ENCODE assay signal across 8 cellular contexts in genomic region chr17:2123467-2124251, GRCh38.
DNase-seq lines count a peak whose midpoint lies in the region; ATAC-seq, FAIRE-seq and TF ChIP-seq lines count a peak whose summit lies in the region.

No MANE protein-coding gene starts in this region.

- H3K79me2 ChIP-seq in OCI-LY7 (ENCODE audit: insufficient read depth, low read depth, low read length): no peaks in the 10 kb centered on the region

- H3K4me1 Mint-ChIP-seq in natural killer cell treated with Interleukin-12 subunit alpha and Interleukin-12 subunit beta and Interleukin-15 and Interleukin-18, amount 100 ng/mL, for 72 hours (ENCODE audit: low read depth in 2 of 2): peaks cover 36 to 38% of the 10 kb centered on the region in 2 donors

- DNase-seq in ELR (ENCODE audit: low read depth) (peak; percentile 29), OCI-LY7 (ENCODE audit: low spot score) (peak; percentile 16)
- no peak for DNase-seq in natural killer cell treated with Interleukin-12 subunit alpha and Interleukin-12 subunit beta and Interleukin-15 and Interleukin-18, amount 100 ng/mL, for 72 hours (ENCODE audit: low spot score)

- H3K4me3 Mint-ChIP-seq in natural killer cell treated with Interleukin-12 subunit alpha and Interleukin-12 subunit beta and Interleukin-15 and Interleukin-18, amount 100 ng/mL, for 72 hours: peak overlapping the region; percentile 64

- peak overlapping the region; percentile 41 for H3K4me2 ChIP-seq in OCI-LY7 (ENCODE audit: low read length)

- H3K27me3 Mint-ChIP-seq in natural killer cell treated with Interleukin-12 subunit alpha and Interleukin-12 subunit beta and Interleukin-15 and Interleukin-18, amount 100 ng/mL, for 72 hours: no peaks in the 10 kb centered on the region

- H4K20me1 ChIP-seq in OCI-LY7 (ENCODE audit: insufficient read depth, low read length): no peaks in the 10 kb centered on the region

- no peaks in the 10 kb centered on the region for H3K9me3 Mint-ChIP-seq in natural killer cell treated with Interleukin-12 subunit alpha and Interleukin-12 subunit beta and Interleukin-15 and Interleukin-18, amount 100 ng/mL, for 72 hours

- H3K36me3 Mint-ChIP-seq in natural killer cell treated with Interleukin-12 subunit alpha and Interleukin-12 subunit beta and Interleukin-15 and Interleukin-18, amount 100 ng/mL, for 72 hours: peaks cover 6% of the 10 kb centered on the region

- no peaks in the 10 kb centered on the region for H3K9me3 ChIP-seq in OCI-LY7 (ENCODE audit: low read length)

- FAIRE-seq in endometrium (lab: Jason Lieb, UNC): peak; percentile 12

- ATAC-seq in natural killer cell treated with Interleukin-12 subunit alpha and Interleukin-12 subunit beta and Interleukin-15 and Interleukin-18, amount 100 ng/mL, for 72 hours: peak in 1 of 2 donors; percentile 51
- ATAC-seq in GM18520 (IDR thresholded peaks at IDR 0.05; ENCODE audit: unreplicated experiment): no peak
- ATAC-seq in GM19324 (IDR thresholded peaks at IDR 0.05; ENCODE audit: low FRiP score, unreplicated experiment): no peak
- no peak for ATAC-seq in activated CD4-positive, CD25-positive, alpha-beta regulatory T cell treated with anti-CD3 and anti-CD28 coated beads, Interleukin-2, amount 50 U/mL, for 24 hours
- ATAC-seq in GM21526 (IDR thresholded peaks at IDR 0.05; ENCODE audit: low FRiP score, unreplicated experiment): no peak

- peak overlapping the region; percentile 16 to 72 for H3K27ac Mint-ChIP-seq in natural killer cell treated with Interleukin-12 subunit alpha and Interleukin-12 subunit beta and Interleukin-15 and Interleukin-18, amount 100 ng/mL, for 72 hours

- H3K4me3 ChIP-seq in OCI-LY7 (ENCODE audit: low read depth, low read length, poor library complexity, severe bottlenecking): no peak overlapping the region

- intact Hi-C loops in OCI-LY7 (cut with micrococcal nuclease; ENCODE audit: unreplicated experiment): no loop called here

- no TSS peak for BruUV-seq in OCI-LY7 (replicated peaks; lab: Mats Ljungman, UMichigan)

- H3K36me3 ChIP-seq in OCI-LY7 (ENCODE audit: insufficient read depth, low read length): no peaks in the 10 kb centered on the region

- POLR2A ChIA-PET in OCI-LY7 (lab: Charles Lee): interaction anchor here (0.6 to 0.8 kb wide), 2 partner anchors 13 to 22 kb away, joined by 5 to 8 read pairs; no protein-coding TSS in a partner anchor

- no peak overlapping the region for H3K27ac ChIP-seq in OCI-LY7 (ENCODE audit: low read depth, low read length, poor library complexity, severe bottlenecking)

- H3K9me2 ChIP-seq in OCI-LY7 (ENCODE audit: insufficient read depth, low read length): no peaks in the 10 kb centered on the region

- peaks cover 20% of the 10 kb centered on the region for H3K4me1 ChIP-seq in OCI-LY7 (ENCODE audit: insufficient read depth, low read length, poor library complexity, severe bottlenecking)

- CTCF ChIA-PET in OCI-LY7 (lab: Charles Lee; ENCODE audit: unreplicated experiment): no interaction called here

- H2AFZ ChIP-seq in OCI-LY7 (ENCODE audit: low read length): 0 out of 2 replicates have a peak overlapping the region, but pooled peaks have one; percentile 11

- no peak for TF ChIP-seq CTCF in OCI-LY7 (conservative IDR thresholded peaks at IDR 0.05; ENCODE audit: low read length)
